Comparison of ENCODE assay signal across 33 cellular contexts in the genomic region with DNA sequence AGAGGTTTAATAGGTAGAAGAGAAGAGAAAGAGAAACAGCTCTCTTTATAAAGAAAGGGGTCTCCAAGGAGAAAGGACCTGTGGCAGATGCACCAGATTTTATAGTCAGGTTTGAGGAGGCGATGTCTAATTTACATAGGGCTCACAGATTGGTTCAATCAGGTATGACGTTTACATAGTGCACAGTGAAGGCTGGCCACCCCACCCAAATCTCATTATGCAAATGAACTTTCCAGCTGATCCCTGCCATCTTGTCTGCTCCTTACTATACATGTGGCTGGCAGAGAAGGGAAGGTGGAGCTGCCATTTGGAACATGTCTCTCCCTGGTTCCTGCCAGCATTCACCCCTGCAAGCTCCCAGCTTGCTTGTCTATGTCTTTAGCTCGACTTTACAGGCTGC.
"Had no signal": no experiment of that assay in that cellular context is flagged by ENCODE, and none has a peak within 500 bp of the region (broad histone marks: within the 10 kb centered on the region; RNA-seq: fewer than 3 reads in every experiment).

No MANE protein-coding gene starts in this region.

- H3K4me3 ChIP-seq: colonic mucosa, MG63, SJCRH30 had no signal

- H3K27ac Mint-ChIP-seq: activated B cell treated with CpG ODN at 0.5 μM for 24 hours; activated CD4-positive, alpha-beta memory T cell treated with anti-CD3 and anti-CD28 coated beads, Interleukin-2, amount 10 ng/mL, durations not matched to agents 7 days and 5 days; activated CD8-positive, alpha-beta memory T cell treated with anti-CD3 and anti-CD28 coated beads, Interleukin-2, amount 10 ng/mL, durations not matched to agents 7 days and 5 days; activated naive CD4-positive, alpha-beta T cell treated with anti-CD3 and anti-CD28 coated beads, Interleukin-2, amount 10 ng/mL, durations not matched to agents 7 days and 5 days; activated naive CD8-positive, alpha-beta T cell; activated naive CD8-positive, alpha-beta T cell treated with anti-CD3 and anti-CD28 coated beads, Interleukin-2, amount 50 U/mL, for 24 hours; T-cell; T-helper 17 cell had no signal

- H3K9me2 ChIP-seq: SK-N-SH had no signal

- H3K27me3 Mint-ChIP-seq: activated B cell treated with CpG ODN at 0.5 μM for 24 hours; activated CD4-positive, alpha-beta memory T cell treated with anti-CD3 and anti-CD28 coated beads, Interleukin-2, amount 10 ng/mL, durations not matched to agents 7 days and 5 days; activated CD8-positive, alpha-beta memory T cell treated with anti-CD3 and anti-CD28 coated beads, Interleukin-2, amount 10 ng/mL, durations not matched to agents 7 days and 5 days; activated naive CD4-positive, alpha-beta T cell treated with anti-CD3 and anti-CD28 coated beads, Interleukin-2, amount 10 ng/mL, durations not matched to agents 7 days and 5 days; activated naive CD8-positive, alpha-beta T cell treated with anti-CD3 and anti-CD28 coated beads, Interleukin-2, amount 50 U/mL, for 24 hours; central memory CD8-positive, alpha-beta T cell; T-helper 17 cell had no signal

- H3K9me3 Mint-ChIP-seq: activated CD4-positive, alpha-beta memory T cell treated with anti-CD3 and anti-CD28 coated beads, Interleukin-2, amount 10 ng/mL, durations not matched to agents 7 days and 5 days; activated naive CD4-positive, alpha-beta T cell treated with anti-CD3 and anti-CD28 coated beads, Interleukin-2, amount 10 ng/mL, durations not matched to agents 7 days and 5 days; activated naive CD8-positive, alpha-beta T cell treated with anti-CD3 and anti-CD28 coated beads, Interleukin-2, amount 50 U/mL, for 24 hours had no signal

- H3K4me1 Mint-ChIP-seq: activated B cell treated with CpG ODN at 0.5 μM for 24 hours; activated CD4-positive, alpha-beta memory T cell treated with anti-CD3 and anti-CD28 coated beads, Interleukin-2, amount 10 ng/mL, durations not matched to agents 7 days and 5 days; activated CD8-positive, alpha-beta memory T cell treated with anti-CD3 and anti-CD28 coated beads, Interleukin-2, amount 10 ng/mL, durations not matched to agents 7 days and 5 days; activated naive CD4-positive, alpha-beta T cell treated with anti-CD3 and anti-CD28 coated beads, Interleukin-2, amount 10 ng/mL, durations not matched to agents 7 days and 5 days; activated naive CD8-positive, alpha-beta T cell treated with anti-CD3 and anti-CD28 coated beads, Interleukin-2, amount 50 U/mL, for 24 hours; central memory CD8-positive, alpha-beta T cell; T-cell; T-helper 17 cell had no signal

- ATAC-seq: activated CD8-positive, alpha-beta memory T cell treated with anti-CD3 and anti-CD28 coated beads, Interleukin-2, amount 10 ng/mL, durations not matched to agents 7 days and 5 days; activated naive CD8-positive, alpha-beta T cell treated with anti-CD3 and anti-CD28 coated beads, Interleukin-2, amount 50 U/mL, for 24 hours; Panc1; T-cell; T-helper 17 cell had no signal

- H3K9ac ChIP-seq: SK-N-SH had no signal

- H3K9me3 ChIP-seq: colonic mucosa, MG63, SJCRH30, SK-N-SH had no signal

- H3K4me1 ChIP-seq: colonic mucosa, SJCRH30 had no signal

- H3K4me2 ChIP-seq: SK-N-SH had no signal

- H3K27me3 ChIP-seq: brain microvascular endothelial cell, colonic mucosa, MG63, SJCRH30 had no signal

- H3K27ac ChIP-seq: brain microvascular endothelial cell, colonic mucosa, SJCRH30, VCaP had no signal

- DNase-seq: activated B cell treated with CpG ODN at 0.5 μM for 24 hours; activated CD4-positive, alpha-beta memory T cell treated with anti-CD3 and anti-CD28 coated beads, Interleukin-2, amount 10 ng/mL, durations not matched to agents 7 days and 5 days; activated CD4-positive, alpha-beta T cell treated with anti-CD3 and anti-CD28 coated beads for 4 hours; activated CD4-positive, alpha-beta T cell treated with anti-CD3 and anti-CD28 coated beads, Interleukin-2, amount 50 U/mL, for 1 hour; activated CD4-positive, CD25-positive, alpha-beta regulatory T cell treated with anti-CD3 and anti-CD28 coated beads, Interleukin-2, amount 50 U/mL, for 72 hours; activated CD8-positive, alpha-beta memory T cell treated with anti-CD3 and anti-CD28 coated beads for 24 hours; activated CD8-positive, alpha-beta memory T cell treated with anti-CD3 and anti-CD28 coated beads, Interleukin-2, amount 10 ng/mL, durations not matched to agents 7 days and 5 days; activated CD8-positive, alpha-beta memory T cell treated with anti-CD3 and anti-CD28 coated beads, Interleukin-2, amount 50 U/mL, for 48 hours; activated effector memory CD4-positive, alpha-beta T cell treated with Interleukin-2 at 50 U/mL for 16 hours; activated naive CD4-positive, alpha-beta T cell treated with anti-CD3 and anti-CD28 coated beads, Interleukin-2, amount 10 ng/mL, durations not matched to agents 7 days and 5 days; activated naive CD8-positive, alpha-beta T cell treated with anti-CD3 and anti-CD28 coated beads, Interleukin-2, amount 50 U/mL, for 24 hours; activated T-cell treated with anti-CD3 and anti-CD28 coated beads, Interleukin-2, amount 50 U/mL, for 48 hours; anterior cingulate cortex; colonic mucosa; Kasumi-1; NCI-H1092; NCI-H1436 treated with DMSO at 0.1 percent for 48 hours; NCI-H1694 treated with DMSO at 0.1 percent for 48 hours; NCI-H2029; NCI-H345; NCI-H524 treated with DMSO at 0.1 percent for 48 hours; NCI-H774; SHP77; SK-N-SH; T-cell; T-helper 17 cell had no signal

- H3K36me3 ChIP-seq: brain microvascular endothelial cell, colonic mucosa, MG63, SJCRH30 had no signal

- H3K4me3 Mint-ChIP-seq: activated B cell treated with CpG ODN at 0.5 μM for 24 hours; activated CD4-positive, alpha-beta memory T cell treated with anti-CD3 and anti-CD28 coated beads, Interleukin-2, amount 10 ng/mL, durations not matched to agents 7 days and 5 days; activated CD8-positive, alpha-beta memory T cell treated with anti-CD3 and anti-CD28 coated beads, Interleukin-2, amount 10 ng/mL, durations not matched to agents 7 days and 5 days; activated naive CD4-positive, alpha-beta T cell treated with anti-CD3 and anti-CD28 coated beads, Interleukin-2, amount 10 ng/mL, durations not matched to agents 7 days and 5 days; activated naive CD8-positive, alpha-beta T cell; activated naive CD8-positive, alpha-beta T cell treated with anti-CD3 and anti-CD28 coated beads, Interleukin-2, amount 50 U/mL, for 24 hours; central memory CD8-positive, alpha-beta T cell; T-cell; T-helper 17 cell had no signal

- H3K36me3 Mint-ChIP-seq: activated CD8-positive, alpha-beta memory T cell treated with anti-CD3 and anti-CD28 coated beads, Interleukin-2, amount 10 ng/mL, durations not matched to agents 7 days and 5 days; activated naive CD4-positive, alpha-beta T cell treated with anti-CD3 and anti-CD28 coated beads, Interleukin-2, amount 10 ng/mL, durations not matched to agents 7 days and 5 days; activated naive CD8-positive, alpha-beta T cell; T-cell had no signal
